ENCODE assay signal across 25 cellular contexts in the genomic region with DNA sequence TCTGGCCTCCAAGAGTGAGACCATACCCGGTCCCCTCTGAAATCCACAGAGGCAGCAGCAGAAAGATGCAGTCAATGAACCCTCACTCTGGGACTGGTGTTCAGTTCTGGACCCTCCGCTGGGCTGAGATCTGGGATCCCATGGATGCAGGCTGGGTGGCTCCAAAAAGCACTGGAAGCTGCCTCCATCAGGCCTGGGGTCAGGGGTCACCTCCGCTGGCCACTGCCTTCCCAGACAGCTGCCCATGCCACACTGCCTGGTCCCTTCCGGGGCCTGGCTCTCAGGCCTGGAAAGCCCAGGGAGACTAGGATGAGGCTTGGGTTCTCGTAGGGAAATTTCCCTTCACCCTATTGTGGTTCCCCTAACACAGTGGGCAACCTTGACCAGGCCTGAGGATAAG. TPM values are rescaled to one million over a fixed set of nuclear protein-coding genes. Genes with fewer than 3 reads are reported as not detected.
"Had no signal": no experiment of that assay in that cellular context is flagged by ENCODE, and none has a peak within 500 bp of the region (broad histone marks: within the 10 kb centered on the region; RNA-seq: fewer than 3 reads in every experiment).

No MANE protein-coding gene starts in this region.

- H3K36me3 ChIP-seq: esophagus squamous epithelium, heart right ventricle, lower lobe of right lung, prostate gland, sigmoid colon, thoracic aorta, tibial nerve, upper lobe of left lung, uterus had no signal

- H3K4me3 ChIP-seq: esophagus squamous epithelium, heart right ventricle, lower lobe of right lung, prostate gland, sigmoid colon, thoracic aorta, tibial nerve, upper lobe of left lung, uterus had no signal

- H3K4me1 ChIP-seq: lower lobe of right lung, prostate gland, sigmoid colon, tibial nerve, uterus had no signal

- H3K27me3 ChIP-seq: upper lobe of left lung, uterus had no signal

- H3K27ac ChIP-seq: heart right ventricle, lower lobe of right lung, prostate gland, sigmoid colon, thoracic aorta, tibial nerve, upper lobe of left lung, uterus had no signal

- ATAC-seq: effector memory CD8-positive, alpha-beta T cell; heart right ventricle; left ventricle myocardium superior; lower lobe of right lung; natural killer cell; right cardiac atrium; stimulated activated memory B cell treated with anti-CD40 and anti-IgM and Interleukin-4, amounts not matched to agents 10 μg/mL and 1 μg/mL and 100 μg/mL, for 72 hours; stimulated activated naive CD8-positive, alpha-beta T cell treated with anti-CD3 and anti-CD28 coated beads, Interleukin-15, Interleukin-2, amounts not matched to agents 100 U/mL and 50 U/mL, for 24 hours had no signal

- H3K9me3 ChIP-seq: esophagus squamous epithelium, heart right ventricle, lower lobe of right lung, prostate gland, sigmoid colon, thoracic aorta, upper lobe of left lung, uterus had no signal

- DNase-seq: cortex of kidney; effector memory CD8-positive, alpha-beta T cell; esophagus squamous epithelium; glutamatergic neuron; heart right ventricle; hippocampal formation; kidney glomerular epithelial cell; left ventricle myocardium superior; lower lobe of right lung; natural killer cell; right cardiac atrium; sigmoid colon; stimulated activated CD4-positive, alpha-beta T cell treated with anti-CD3 and anti-CD28 coated beads, Interleukin-4, amount 100 ng/mL, for 4 hours; stimulated activated naive CD8-positive, alpha-beta T cell treated with anti-CD3 and anti-CD28 coated beads, Interleukin-15, Interleukin-2, amounts not matched to agents 100 U/mL and 50 U/mL, for 24 hours; upper lobe of left lung; uterus had no signal

RNA-seq across cellular contexts. Expression of a gene that starts 21.4 kb away (rescaled TPM):
- total RNA-seq: dermis microvascular lymphatic vessel endothelial cell, esophagus squamous epithelium, prostate gland, sigmoid colon, tibial nerve had no signal
- polyA plus RNA-seq: neural cell had no signal

RNA-seq across cellular contexts. Expression of a gene that starts 37.7 kb away (rescaled TPM):
- total RNA-seq: dermis microvascular lymphatic vessel endothelial cell, heart right ventricle, left ventricle myocardium superior, lower lobe of right lung, mononuclear cell, natural killer cell, omental fat pad, right cardiac atrium, sigmoid colon, skeletal muscle tissue, thoracic aorta, tibial nerve, upper lobe of left lung, uterus had no signal
- polyA plus RNA-seq: heart right ventricle, neural cell, right cardiac atrium had no signal
